In the genomic region with DNA sequence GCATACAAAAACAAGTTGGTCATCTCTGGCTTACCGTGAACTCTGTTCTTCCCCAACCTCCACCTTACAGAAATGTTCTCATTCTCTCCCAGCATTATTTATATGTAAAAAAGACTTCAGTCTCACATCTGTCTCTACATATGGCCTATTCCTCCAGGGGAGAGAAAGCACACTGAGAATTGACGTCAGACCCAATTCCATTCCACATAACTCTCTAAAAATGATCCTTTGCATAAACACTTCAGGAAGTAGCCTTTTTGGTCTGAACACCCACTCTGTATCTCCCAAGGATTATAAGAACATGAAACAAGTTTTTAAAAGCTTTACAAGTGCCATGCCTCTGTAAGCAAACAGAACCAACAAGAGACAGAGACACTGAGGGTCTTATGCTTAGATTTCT, we compare ENCODE assay signal across 14 cellular contexts. TPM values are rescaled to one million over a fixed set of nuclear protein-coding genes. Genes with fewer than 3 reads are reported as not detected.
DNase-seq lines count a peak whose midpoint lies in the region; ATAC-seq and TF ChIP-seq lines count a peak whose summit lies in the region.
"Had no signal": no experiment of that assay in that cellular context is flagged by ENCODE, and none has a peak within 500 bp of the region (broad histone marks: within the 10 kb centered on the region; RNA-seq: fewer than 3 reads in every experiment).

No MANE protein-coding gene starts in this region.

- H3K9me3 ChIP-seq in SK-N-MC (ENCODE audit: low read depth, low read length) (no peaks in the 10 kb centered on the region), gastrocnemius medialis (no peaks in the 10 kb centered on the region)
- H3K9me3 ChIP-seq: HAP-1 had no signal

- intact Hi-C loops in gastrocnemius medialis (cut with DNase I; ENCODE audit: low total_unique reads), result no loop called here

- no peaks in the 10 kb centered on the region for H3K27me3 ChIP-seq in gastrocnemius medialis

- H3K4me3 ChIP-seq in SK-N-MC, result peak overlapping the region; percentile 48
- no peak overlapping the region for H3K4me3 ChIP-seq in foreskin fibroblast (ENCODE audit: low read depth in 1 of 2, low read length in 2 of 2)
- no peak overlapping the region for H3K4me3 ChIP-seq in gastrocnemius medialis
- H3K4me3 ChIP-seq: HAP-1 had no signal

- in situ Hi-C loops in gastrocnemius medialis (cut with MboI; ENCODE audit: low sequenced_read_pairs in 4 of 4), result no loop called here

- peaks cover 12 to 25% of the 10 kb centered on the region in 2 donors for H3K4me1 ChIP-seq in gastrocnemius medialis

- peak overlapping the region; percentile 65 for H3K9ac ChIP-seq in SK-N-MC (ENCODE audit: insufficient read length)

- DNase-seq in EH (ENCODE audit: low read depth) (peak; percentile 83), SK-N-MC (ENCODE audit: low read depth, low spot score) (peak; percentile 91), foreskin fibroblast (peak; percentile 52 to 81), gastrocnemius medialis (no peak), NCI-H510A treated with DMSO at 0.1 percent for 48 hours (lab: John Stamatoyannopoulos, UW) (no peak), HT-29 (ENCODE audit: low spot score) (no peak)
- DNase-seq: NCI-H1105; NCI-H526; stimulated activated CD4-positive, alpha-beta T cell treated with anti-CD3 and anti-CD28 coated beads, Interleukin-4, amount 100 ng/mL, for 1 hour; T1000 had no signal

- H3K36me3 ChIP-seq in SK-N-MC (ENCODE audit: insufficient read depth, low read length) (0 out of 2 replicates have a peak, but pooled peaks cover 3% of the 10 kb centered on the region), gastrocnemius medialis (no peaks in the 10 kb centered on the region)
- H3K36me3 ChIP-seq: HAP-1 had no signal

- no peak for TF ChIP-seq POLR2A in gastrocnemius medialis (IDR thresholded peaks at IDR 0.05)

- TF ChIP-seq CTCF in foreskin fibroblast (IDR thresholded peaks at IDR 0.05; ENCODE audit: low read depth, low read length) (no peak), gastrocnemius medialis (IDR thresholded peaks at IDR 0.05 in 4 of 5, conservative IDR thresholded peaks at IDR 0.05 in 1 of 5) (no peak)

- peak overlapping the region; percentile 96 for H3K27ac ChIP-seq in SK-N-MC
- H3K27ac ChIP-seq in gastrocnemius medialis, result peak overlapping the region; percentile 32 to 44 (median 38)

- no peak for ATAC-seq in gastrocnemius medialis
- ATAC-seq in HG03460 (IDR thresholded peaks at IDR 0.05; ENCODE audit: unreplicated experiment), result no peak
- ATAC-seq in HG03571 (IDR thresholded peaks at IDR 0.05; ENCODE audit: unreplicated experiment), result no peak
- ATAC-seq: stimulated activated effector memory CD8-positive, alpha-beta T cell treated with anti-CD3 and anti-CD28 coated beads, Interleukin-12 subunit alpha, Interleukin-12 subunit beta, amount 100 ng/mL, for 72 hours had no signal

RNA-seq across cellular contexts. Expression of a gene that starts 48.4 kb away (rescaled TPM):
- 10 to 100 TPM in 2 of 4 donors, 1 to 10 TPM in 2; 7.3 to 16.0 (median 9.4) TPM for total RNA-seq in gastrocnemius medialis
- 25.9 and 28.7 TPM in 2 replicates for total RNA-seq in HT-29 (2014; rRNA removed; shearing (Covaris generic))

RNA-seq across cellular contexts. Expression of a gene that starts 56.8 kb away (rescaled TPM):
- total RNA-seq in gastrocnemius medialis, result 10 to 100 TPM; 10.3 to 22.5 (median 14.9) TPM
- 16.5 and 23.9 TPM in 2 replicates for total RNA-seq in HT-29 (2014; rRNA removed; shearing (Covaris generic))

Comparison
In these comparisons a context has a peak if more than half of its experiments do, and no peak if none do; other contexts are left out.
1. DNase-seq: peak in EH (single experiment), SK-N-MC (single experiment) and foreskin fibroblast (2 of 2); none in gastrocnemius medialis (0 of 2), NCI-H510A treated with DMSO at 0.1 percent for 48 hours (single experiment) and HT-29 (single experiment).